Comparison of ENCODE assay signal across 9 cellular contexts in genomic region chr10:100988166-100988565, GRCh38. TPM values are rescaled to one million over a fixed set of nuclear protein-coding genes. Genes with fewer than 3 reads are reported as not detected.
DNase-seq lines count a peak whose midpoint lies in the region; ATAC-seq and TF ChIP-seq lines count a peak whose summit lies in the region.
"Had no signal": no experiment of that assay in that cellular context is flagged by ENCODE, and none has a peak within 500 bp of the region (broad histone marks: within the 10 kb centered on the region; RNA-seq: fewer than 3 reads in every experiment).

No MANE protein-coding gene starts in this region.

- peak overlapping the region; percentile 100 for H3K4me3 ChIP-seq in NB4 (ENCODE audit: low read depth, low read length)
- peak overlapping the region; percentile 94 for H3K4me3 ChIP-seq in effector memory CD4-positive, alpha-beta T cell (ENCODE audit: insufficient read depth, low read depth, low read length, poor library complexity, severe bottlenecking)

- H3K27ac ChIP-seq in effector memory CD4-positive, alpha-beta T cell (ENCODE audit: insufficient read depth, low read length, poor library complexity, severe bottlenecking): no peak overlapping the region

- peak overlapping the region; percentile 96 to 98 for H3K4me3 Mint-ChIP-seq in CD14-positive monocyte
- peak overlapping the region; percentile 96 for H3K4me3 Mint-ChIP-seq in neural crest cell

- no peak for ATAC-seq in GM21529 (IDR thresholded peaks at IDR 0.05; ENCODE audit: unreplicated experiment)

- H3K36me3 Mint-ChIP-seq in CD14-positive monocyte: peaks cover 38 to 40% of the 10 kb centered on the region in 2 donors
- H3K36me3 Mint-ChIP-seq in neural crest cell (ENCODE audit: low read depth): peaks cover 10% of the 10 kb centered on the region

- H3K9me3 ChIP-seq in effector memory CD4-positive, alpha-beta T cell (ENCODE audit: control insufficient read depth, low read length): no peaks in the 10 kb centered on the region

- no peak for DNase-seq in CD14-positive monocyte (ENCODE audit: low spot score)
- no peak for DNase-seq in NB4 (ENCODE audit: low read depth)
- DNase-seq in effector memory CD4-positive, alpha-beta T cell: no peak
- no peak for DNase-seq in neural crest cell (ENCODE audit: low read depth, low spot score)
- no peak for DNase-seq in occipital lobe (lab: John Stamatoyannopoulos, UW)
- no peak for DNase-seq in Kasumi-1 (lab: John Stamatoyannopoulos, UW)
- no peak for DNase-seq in anterior cingulate cortex (lab: John Stamatoyannopoulos, UW)
- DNase-seq: NCI-H1092 had no signal

- H3K4me1 ChIP-seq in effector memory CD4-positive, alpha-beta T cell (ENCODE audit: control insufficient read depth, insufficient read depth, low read length, poor library complexity, severe bottlenecking): peaks cover 17% of the 10 kb centered on the region

- TF ChIP-seq CTCF in CD14-positive monocyte (IDR thresholded peaks at IDR 0.05): no peak
- no peak for TF ChIP-seq CTCF in NB4 (IDR thresholded peaks at IDR 0.05; ENCODE audit: low read depth, low read length)
- no peak for TF ChIP-seq CTCF in neural crest cell (conservative IDR thresholded peaks at IDR 0.05)

- H3K4me1 Mint-ChIP-seq in CD14-positive monocyte (peaks cover 25% of the 10 kb centered on the region), neural crest cell (peaks cover 21% of the 10 kb centered on the region)

- H3K27me3 Mint-ChIP-seq in CD14-positive monocyte (ENCODE audit: low read depth in 3 of 3) (peaks cover 0 to 2% (median 2%) of the 10 kb centered on the region in 3 donors), neural crest cell (ENCODE audit: low read depth) (no peaks in the 10 kb centered on the region)

- no peak for TF ChIP-seq POLR2A in NB4 (IDR thresholded peaks at IDR 0.05; ENCODE audit: extremely low read depth, insufficient read length)

- no peak overlapping the region for H3K27ac Mint-ChIP-seq in CD14-positive monocyte
- H3K27ac Mint-ChIP-seq in neural crest cell (ENCODE audit: unreplicated experiment): no peak overlapping the region

- no peaks in the 10 kb centered on the region for H3K27me3 ChIP-seq in effector memory CD4-positive, alpha-beta T cell (replicated peaks; ENCODE audit: control insufficient read depth, insufficient read depth, low read length, poor library complexity, severe bottlenecking)

- peaks cover 18% of the 10 kb centered on the region for H3K36me3 ChIP-seq in effector memory CD4-positive, alpha-beta T cell (ENCODE audit: control insufficient read depth, insufficient read depth, low read length)

- intact Hi-C loops in CD14-positive monocyte (cut with micrococcal nuclease): loop anchor here (5.0 to 10.0 kb wide), 2 partner anchors 73 to 76 kb away; partner anchors contain the start of gene SLF2 (in 2 of the 2)

- H3K9me3 Mint-ChIP-seq in CD14-positive monocyte (peaks cover 0 to 6% (median 4%) of the 10 kb centered on the region in 7 donors), neural crest cell (no peaks in the 10 kb centered on the region)

RNA-seq across cellular contexts. Expression of gene TWNK, which starts 0.8 kb away (rescaled TPM):
- polyA plus RNA-seq in CD14-positive monocyte: under 1 TPM; 0.31 to 0.69 TPM
- total RNA-seq in neural crest cell (14.3 and 14.6 TPM in 2 replicates), occipital lobe (4.7 TPM)

RNA-seq across cellular contexts. Expression of gene MRPL43, which starts 0.9 kb away (rescaled TPM):
- polyA plus RNA-seq in CD14-positive monocyte: 100 to 1,000 TPM in 1 of 2 donors, 10 to 100 TPM in 1; 98.0 to 123 TPM
- total RNA-seq in neural crest cell: 62.9 and 64.0 TPM in 2 replicates
- 37.9 TPM for total RNA-seq in occipital lobe

RNA-seq across cellular contexts. Expression of gene LZTS2, which starts 11.4 kb away (rescaled TPM):
- polyA plus RNA-seq in CD14-positive monocyte: 1 to 10 TPM; 2.8 to 3.3 TPM
- 70.8 and 71.0 TPM in 2 replicates for total RNA-seq in neural crest cell
- total RNA-seq in occipital lobe: 15.4 TPM

RNA-seq across cellular contexts. Expression of gene SEMA4G, which starts 18.9 kb away (rescaled TPM):
- polyA plus RNA-seq in CD14-positive monocyte: not detected
- 7.0 and 9.1 TPM in 2 replicates for total RNA-seq in neural crest cell
- 8.0 TPM for total RNA-seq in occipital lobe

RNA-seq across cellular contexts. Expression of gene PDZD7, which starts 42.8 kb away (rescaled TPM):
- not detected for polyA plus RNA-seq in CD14-positive monocyte
- total RNA-seq in neural crest cell (0.50 and 0.68 TPM in 2 replicates), occipital lobe (4.5 TPM)
